Comparison of ENCODE assay signal across 30 cellular contexts in the genomic region with DNA sequence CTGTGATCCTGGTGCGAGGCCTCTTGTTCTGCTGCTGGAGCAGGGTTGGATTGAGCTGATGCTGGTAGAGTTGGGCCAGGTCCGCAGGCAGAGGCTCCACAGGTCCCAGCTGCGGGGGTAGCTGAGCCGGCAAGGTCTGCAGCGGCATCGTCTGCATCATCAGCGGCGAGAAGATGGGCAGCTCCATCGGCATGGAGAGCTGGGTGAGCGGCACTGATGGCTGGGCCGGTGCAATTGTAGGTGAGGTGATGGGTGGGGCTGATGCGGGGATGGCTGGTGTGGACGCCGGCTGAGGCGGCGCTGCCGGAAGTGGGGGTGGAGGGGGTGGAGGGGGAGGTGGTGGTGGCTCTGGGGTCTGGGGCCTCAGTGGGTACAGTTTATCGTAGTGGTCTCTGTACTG.
"Had no signal": no experiment of that assay in that cellular context is flagged by ENCODE, and none has a peak within 500 bp of the region (broad histone marks: within the 10 kb centered on the region; RNA-seq: fewer than 3 reads in every experiment).

No MANE protein-coding gene starts in this region.

- H3K27ac Mint-ChIP-seq: activated B cell treated with CpG ODN at 0.5 μM for 24 hours; activated CD4-positive, alpha-beta memory T cell treated with anti-CD3 and anti-CD28 coated beads for 36 hours; activated CD8-positive, alpha-beta memory T cell treated with anti-CD3 and anti-CD28 coated beads, Interleukin-2, amount 10 ng/mL, durations not matched to agents 7 days and 5 days; activated CD8-positive, alpha-beta T cell treated with anti-CD3 and anti-CD28 coated beads, Interleukin-2, amount 10 ng/mL, durations not matched to agents 7 days and 5 days; activated naive CD4-positive, alpha-beta T cell treated with anti-CD3 and anti-CD28 coated beads, Interleukin-2, amount 10 ng/mL, durations not matched to agents 7 days and 5 days; activated naive CD4-positive, alpha-beta T cell treated with anti-CD3 and anti-CD28 coated beads, Interleukin-2, amount 50 U/mL, for 72 hours; activated naive CD8-positive, alpha-beta T cell treated with anti-CD3 and anti-CD28 coated beads, Interleukin-2, amount 10 ng/mL, durations not matched to agents 7 days and 5 days; activated T-helper 1 cell treated with anti-CD3 and anti-CD28 coated beads, Interleukin-12 subunit alpha, Interleukin-12 subunit beta, Interleukin-2, Interleukin-4 antibody, amounts not matched to agents 30 ng/mL and 10 ng/mL and 1 ng/mL, durations not matched to agents 14 hours and 24 hours and 36 hours; activated T-helper 2 cell treated with anti-CD3 and anti-CD28 coated beads, Interferon-gamma antibody, Interleukin-2, Interleukin-4, amounts not matched to agents 10 μg/mL and 5 μg/mL and 100 μg/mL, durations not matched to agents 14 hours and 24 hours and 36 hours; effector memory CD8-positive, alpha-beta T cell; T-helper 17 cell; T-helper 2 cell treated with Interferon-gamma antibody and Interleukin-4, amounts not matched to agents 5 μg/mL and 100 μg/mL, for 36 hours had no signal

- H3K9me3 Mint-ChIP-seq: activated B cell treated with CpG ODN at 0.5 μM for 24 hours; activated CD4-positive, alpha-beta memory T cell treated with anti-CD3 and anti-CD28 coated beads for 36 hours; activated naive CD4-positive, alpha-beta T cell treated with anti-CD3 and anti-CD28 coated beads, Interleukin-2, amount 10 ng/mL, durations not matched to agents 7 days and 5 days; activated naive CD4-positive, alpha-beta T cell treated with anti-CD3 and anti-CD28 coated beads, Interleukin-2, amount 50 U/mL, for 72 hours; activated naive CD8-positive, alpha-beta T cell treated with anti-CD3 and anti-CD28 coated beads, Interleukin-2, amount 10 ng/mL, durations not matched to agents 7 days and 5 days; activated T-helper 1 cell treated with anti-CD3 and anti-CD28 coated beads, Interleukin-12 subunit alpha, Interleukin-12 subunit beta, Interleukin-2, Interleukin-4 antibody, amounts not matched to agents 30 ng/mL and 10 ng/mL and 1 ng/mL, durations not matched to agents 14 hours and 24 hours and 36 hours; activated T-helper 2 cell treated with anti-CD3 and anti-CD28 coated beads, Interferon-gamma antibody, Interleukin-2, Interleukin-4, amounts not matched to agents 10 μg/mL and 5 μg/mL and 100 μg/mL, durations not matched to agents 14 hours and 24 hours and 36 hours; central memory CD8-positive, alpha-beta T cell; T-helper 2 cell treated with Interferon-gamma antibody and Interleukin-4, amounts not matched to agents 5 μg/mL and 100 μg/mL, for 36 hours had no signal

- DNase-seq: activated B cell treated with CpG ODN at 0.5 μM for 24 hours; activated CD4-positive, alpha-beta memory T cell treated with anti-CD3 and anti-CD28 coated beads for 36 hours; activated CD4-positive, alpha-beta T cell treated with anti-CD3 and anti-CD28 coated beads for 48 hours; activated CD8-positive, alpha-beta memory T cell treated with anti-CD3 and anti-CD28 coated beads, Interleukin-2, amount 10 ng/mL, durations not matched to agents 7 days and 5 days; activated CD8-positive, alpha-beta memory T cell treated with anti-CD3 and anti-CD28 coated beads, Interleukin-2, amount 50 U/mL, for 4 hours; activated CD8-positive, alpha-beta T cell treated with anti-CD3 and anti-CD28 coated beads, Interleukin-2, amount 10 ng/mL, durations not matched to agents 7 days and 5 days; activated effector memory CD4-positive, alpha-beta T cell treated with anti-CD3 and anti-CD28 coated beads, Interleukin-2, amount 50 U/mL, for 16 hours; activated naive CD4-positive, alpha-beta T cell; activated naive CD4-positive, alpha-beta T cell treated with anti-CD3 and anti-CD28 coated beads, Interleukin-2, amount 10 ng/mL, durations not matched to agents 7 days and 5 days; activated naive CD8-positive, alpha-beta T cell treated with anti-CD3 and anti-CD28 coated beads, Interleukin-2, amount 10 ng/mL, durations not matched to agents 7 days and 5 days; activated T-cell treated with anti-CD3 and anti-CD28 coated beads, Interleukin-2, amount 50 U/mL, for 1 hour; activated T-cell treated with anti-CD3 and anti-CD28 coated beads, Interleukin-2, amount 50 U/mL, for 48 hours; anterior cingulate cortex; brain microvascular endothelial cell; cortex of kidney; dermis blood vessel endothelial cell; effector CD4-positive, alpha-beta T cell; effector memory CD8-positive, alpha-beta T cell; foreskin fibroblast; T-helper 1 cell; T-helper 17 cell; T1000; WERI-Rb-1 had no signal

- H3K27me3 ChIP-seq: brain microvascular endothelial cell had no signal

- ATAC-seq: activated CD4-positive, CD25-positive, alpha-beta regulatory T cell treated with anti-CD3 and anti-CD28 coated beads, Interleukin-2, amount 50 U/mL, for 24 hours; activated CD8-positive, alpha-beta memory T cell treated with anti-CD3 and anti-CD28 coated beads, Interleukin-2, amount 10 ng/mL, durations not matched to agents 7 days and 5 days; activated CD8-positive, alpha-beta T cell treated with anti-CD3 and anti-CD28 coated beads, Interleukin-2, amount 10 ng/mL, durations not matched to agents 7 days and 5 days; activated naive CD4-positive, alpha-beta T cell treated with anti-CD3 and anti-CD28 coated beads, Interleukin-2, amount 50 U/mL, for 72 hours; effector memory CD8-positive, alpha-beta T cell; T-helper 17 cell had no signal

- H3K36me3 Mint-ChIP-seq: activated CD4-positive, alpha-beta memory T cell treated with anti-CD3 and anti-CD28 coated beads for 36 hours; activated CD8-positive, alpha-beta memory T cell treated with anti-CD3 and anti-CD28 coated beads, Interleukin-2, amount 10 ng/mL, durations not matched to agents 7 days and 5 days; activated naive CD4-positive, alpha-beta T cell treated with anti-CD3 and anti-CD28 coated beads, Interleukin-2, amount 10 ng/mL, durations not matched to agents 7 days and 5 days; activated naive CD4-positive, alpha-beta T cell treated with anti-CD3 and anti-CD28 coated beads, Interleukin-2, amount 50 U/mL, for 72 hours had no signal

- H3K27me3 Mint-ChIP-seq: activated B cell treated with CpG ODN at 0.5 μM for 24 hours; activated CD4-positive, alpha-beta memory T cell treated with anti-CD3 and anti-CD28 coated beads for 36 hours; activated CD8-positive, alpha-beta memory T cell treated with anti-CD3 and anti-CD28 coated beads, Interleukin-2, amount 10 ng/mL, durations not matched to agents 7 days and 5 days; activated naive CD4-positive, alpha-beta T cell treated with anti-CD3 and anti-CD28 coated beads, Interleukin-2, amount 10 ng/mL, durations not matched to agents 7 days and 5 days; central memory CD8-positive, alpha-beta T cell; T-helper 17 cell had no signal

- H3K27ac ChIP-seq: brain microvascular endothelial cell, epithelial cell of prostate, WERI-Rb-1 had no signal

- H3K4me1 Mint-ChIP-seq: activated B cell treated with CpG ODN at 0.5 μM for 24 hours; activated CD8-positive, alpha-beta memory T cell treated with anti-CD3 and anti-CD28 coated beads, Interleukin-2, amount 10 ng/mL, durations not matched to agents 7 days and 5 days; activated naive CD4-positive, alpha-beta T cell treated with anti-CD3 and anti-CD28 coated beads, Interleukin-2, amount 10 ng/mL, durations not matched to agents 7 days and 5 days; activated naive CD8-positive, alpha-beta T cell treated with anti-CD3 and anti-CD28 coated beads, Interleukin-2, amount 10 ng/mL, durations not matched to agents 7 days and 5 days; central memory CD8-positive, alpha-beta T cell; T-helper 17 cell had no signal

- H3K4me3 Mint-ChIP-seq: activated B cell treated with CpG ODN at 0.5 μM for 24 hours; activated CD4-positive, alpha-beta memory T cell treated with anti-CD3 and anti-CD28 coated beads for 36 hours; activated CD8-positive, alpha-beta memory T cell treated with anti-CD3 and anti-CD28 coated beads, Interleukin-2, amount 10 ng/mL, durations not matched to agents 7 days and 5 days; activated CD8-positive, alpha-beta T cell treated with anti-CD3 and anti-CD28 coated beads, Interleukin-2, amount 10 ng/mL, durations not matched to agents 7 days and 5 days; activated naive CD4-positive, alpha-beta T cell treated with anti-CD3 and anti-CD28 coated beads, Interleukin-2, amount 10 ng/mL, durations not matched to agents 7 days and 5 days; activated naive CD8-positive, alpha-beta T cell treated with anti-CD3 and anti-CD28 coated beads, Interleukin-2, amount 10 ng/mL, durations not matched to agents 7 days and 5 days; activated T-helper 1 cell treated with anti-CD3 and anti-CD28 coated beads, Interleukin-12 subunit alpha, Interleukin-12 subunit beta, Interleukin-2, Interleukin-4 antibody, amounts not matched to agents 30 ng/mL and 10 ng/mL and 1 ng/mL, durations not matched to agents 14 hours and 24 hours and 36 hours; central memory CD8-positive, alpha-beta T cell; effector memory CD8-positive, alpha-beta T cell; T-helper 17 cell; T-helper 2 cell treated with Interferon-gamma antibody and Interleukin-4, amounts not matched to agents 5 μg/mL and 100 μg/mL, for 36 hours had no signal
